ENCODE assay signal across 8 cellular contexts in genomic region chr5:126680215-126680817, GRCh38.
DNase-seq lines count a peak whose midpoint lies in the region; ATAC-seq and FAIRE-seq lines count a peak whose summit lies in the region.

No MANE protein-coding gene starts in this region.

- DNase-seq in NCI-H82 (lab: John Stamatoyannopoulos, UW) (peak; percentile 97), foreskin melanocyte (peak; percentile 93), cerebellar cortex (ENCODE audit: low spot score) (no peak), urothelium cell line (ENCODE audit: low spot score) (no peak), HuH-7.5 (ENCODE audit: low spot score) (no peak)
- DNase-seq in activated naive CD4-positive, alpha-beta T cell (lab: John Stamatoyannopoulos, UW) = no peak

- FAIRE-seq in urothelium cell line (lab: Jason Lieb, UNC) = no peak

- peak; percentile 39 for ATAC-seq in GM18858 (IDR thresholded peaks at IDR 0.05; ENCODE audit: unreplicated experiment)
- peak; percentile 81 for ATAC-seq in HG02798 (IDR thresholded peaks at IDR 0.05; ENCODE audit: poor library complexity, unreplicated experiment)

Comparison
In these comparisons a context has a peak if more than half of its experiments do, and no peak if none do; other contexts are left out.
1. DNase-seq: peak in NCI-H82 (single experiment) and foreskin melanocyte (single experiment); none in cerebellar cortex (single experiment), urothelium cell line (single experiment), activated naive CD4-positive, alpha-beta T cell (0 of 4) and HuH-7.5 (single experiment).